Comparison of ENCODE assay signal across 2 cellular contexts in the genomic region with DNA sequence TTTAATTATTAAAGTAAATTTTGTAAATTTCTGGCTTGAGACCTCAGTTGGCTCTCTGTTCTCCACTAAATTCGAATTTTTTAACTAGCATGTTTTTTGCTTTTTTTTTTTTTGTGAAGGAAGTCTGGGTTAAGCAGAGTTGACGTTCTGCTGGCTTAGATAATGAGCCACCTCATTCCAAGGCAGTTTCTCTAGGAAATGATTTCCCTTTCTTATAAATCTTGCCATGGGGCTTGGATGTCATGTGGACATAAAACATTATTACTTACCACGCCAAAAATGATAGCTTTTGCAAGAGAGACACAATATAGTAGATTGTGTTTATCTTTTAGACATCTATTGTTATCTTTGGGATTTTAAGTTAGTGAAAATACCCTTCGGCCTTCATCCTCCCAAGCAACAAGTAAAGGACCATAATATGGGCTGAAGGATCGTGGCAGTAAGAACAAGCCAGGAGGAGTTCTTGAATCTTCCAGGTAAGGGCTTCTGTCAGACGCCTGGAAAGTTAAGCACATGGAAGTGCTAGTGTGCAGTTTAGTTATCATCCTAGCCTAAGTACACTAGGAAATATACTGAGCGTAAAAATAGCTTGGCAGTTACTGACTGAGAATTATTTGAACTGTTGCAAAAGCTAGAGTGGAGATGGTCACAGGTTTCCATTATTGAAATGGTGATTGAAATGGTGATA.
TF ChIP-seq lines count a peak whose summit lies in the region.

No MANE protein-coding gene starts in this region.

TF ChIP-seq in IMR-90, 13 proteins besides CTCF, POLR2A, EP300 and RAD21:
- no peak for TF ChIP-seq FOS (IDR thresholded peaks at IDR 0.05; ENCODE audit: low read depth, low read length)
- TF ChIP-seq CEBPB (IDR thresholded peaks at IDR 0.05; ENCODE audit: low read depth, low read length), result no peak
- TF ChIP-seq MAZ (IDR thresholded peaks at IDR 0.05; ENCODE audit: borderline replicate concordance, low read depth, low read length), result no peak
- TF ChIP-seq SMC3 (IDR thresholded peaks at IDR 0.05; ENCODE audit: low read depth, low read length), result no peak
- TF ChIP-seq RFX5 (IDR thresholded peaks at IDR 0.05; ENCODE audit: low read depth, low read length), result no peak
- no peak for TF ChIP-seq CHD1 (IDR thresholded peaks at IDR 0.05; ENCODE audit: low read depth, low read length)
- TF ChIP-seq MXI1 (IDR thresholded peaks at IDR 0.05; ENCODE audit: borderline replicate concordance, low read depth, low read length), result no peak
- TF ChIP-seq NFE2L2 (IDR thresholded peaks at IDR 0.05; ENCODE audit: low read depth, low read length), result no peak
- no peak for TF ChIP-seq RCOR1 (IDR thresholded peaks at IDR 0.05; ENCODE audit: insufficient replicate concordance, low read length)
- no peak for TF ChIP-seq USF2 (IDR thresholded peaks at IDR 0.05; ENCODE audit: low read depth, low read length)
- TF ChIP-seq BHLHE40 (IDR thresholded peaks at IDR 0.05; ENCODE audit: low read depth, low read length), result no peak
- no peak for TF ChIP-seq ELK1 (IDR thresholded peaks at IDR 0.05; ENCODE audit: borderline replicate concordance, low read depth, low read length)
- no peak for TF ChIP-seq MAFK (IDR thresholded peaks at IDR 0.05; ENCODE audit: low read depth, low read length)

TF ChIP-seq in SK-N-SH treated with all-trans-retinoic acid at 6 μM for 48 hours, 23 proteins besides CTCF, POLR2A, EP300 and RAD21:
- TF ChIP-seq TOX (CRISPR knock-in tag; IDR thresholded peaks at IDR 0.05; ENCODE audit: borderline replicate concordance), result peak; percentile 9; the same call in 1 of the 2 replicates
- no peak for TF ChIP-seq CSRNP3 (CRISPR knock-in tag; IDR thresholded peaks at IDR 0.05)
